Comparison of ENCODE assay signal across 12 cellular contexts in genomic region chr11:18792066-18792591, GRCh38. TPM values are rescaled to one million over a fixed set of nuclear protein-coding genes. Genes with fewer than 3 reads are reported as not detected.
A peak's percentile ranks its signal among the peaks of the same experiment; 100 is the strongest.
DNase-seq lines count a peak whose midpoint lies in the region; TF ChIP-seq lines count a peak whose summit lies in the region.
"Had no signal": no experiment of that assay in that cellular context is flagged by ENCODE, and none has a peak within 500 bp of the region (broad histone marks: within the 10 kb centered on the region; RNA-seq: fewer than 3 reads in every experiment).

No MANE protein-coding gene starts in this region.

- peak overlapping the region; percentile 82 for H3K4me3 Mint-ChIP-seq in nephron progenitor cell
- H3K4me3 Mint-ChIP-seq: CD4-positive, CD25-positive, alpha-beta regulatory T cell had no signal

- H3K27me3 ChIP-seq in right atrium auricular region = no peaks in the 10 kb centered on the region

- TF ChIP-seq CTCF in right atrium auricular region (IDR thresholded peaks at IDR 0.05) = no peak
- no peak for TF ChIP-seq CTCF in nephron progenitor cell (IDR thresholded peaks at IDR 0.05)

- no peak overlapping the region for H3K27ac Mint-ChIP-seq in nephron progenitor cell
- H3K27ac Mint-ChIP-seq: CD4-positive, CD25-positive, alpha-beta regulatory T cell had no signal

- H3K27ac ChIP-seq in right atrium auricular region (no peak overlapping the region), cingulate gyrus (ENCODE audit: low read depth, low read length) (peak overlapping the region; percentile 60), urinary bladder (ENCODE audit: low read depth) (no peak overlapping the region)

- under 1% methylated on average over 34 of the region's 34 CpGs for WGBS in urinary bladder

- peaks cover 88% of the 10 kb centered on the region for H3K27me3 Mint-ChIP-seq in nephron progenitor cell (ENCODE audit: low read depth, poor library complexity)

- H3K4me3 ChIP-seq in right atrium auricular region = peak overlapping the region; percentile 10 to 51
- peak overlapping the region; percentile 19 for H3K4me3 ChIP-seq in urinary bladder (ENCODE audit: low read depth, low read length)

- no peaks in the 10 kb centered on the region for H3K9me3 ChIP-seq in right atrium auricular region

- H3K9me3 Mint-ChIP-seq in nephron progenitor cell = no peaks in the 10 kb centered on the region

- H3K36me3 ChIP-seq in right atrium auricular region = no peaks in the 10 kb centered on the region
- H3K36me3 ChIP-seq in urinary bladder (ENCODE audit: insufficient read depth) = no peaks in the 10 kb centered on the region

- intact Hi-C loops in cardiac septum (cut with DNase I) = no loop called here

- peaks cover 0 to 16% of the 10 kb centered on the region in 2 donors for H3K4me1 ChIP-seq in right atrium auricular region
- H3K4me1 ChIP-seq in urinary bladder (ENCODE audit: insufficient read depth) = peaks cover 8% of the 10 kb centered on the region

- DNase-seq in right atrium auricular region (ENCODE audit: low spot score) (no peak), cardiac septum (ENCODE audit: low spot score) (no peak), nephron progenitor cell (no peak), GOT3 (lab: John Stamatoyannopoulos, UW) (no peak), COR-L47 (lab: John Stamatoyannopoulos, UW) (no peak), UCSD-AML1 (lab: John Stamatoyannopoulos, UW; ENCODE audit: unreplicated experiment) (no peak)
- DNase-seq: CD4-positive, CD25-positive, alpha-beta regulatory T cell had no signal

- H3K36me3 Mint-ChIP-seq in nephron progenitor cell (ENCODE audit: low read depth) = no peaks in the 10 kb centered on the region
- H3K36me3 Mint-ChIP-seq: CD4-positive, CD25-positive, alpha-beta regulatory T cell had no signal

- H3K4me1 Mint-ChIP-seq in nephron progenitor cell = peaks cover 12% of the 10 kb centered on the region

RNA-seq across cellular contexts. Expression of gene PTPN5, which starts 0.5 kb away (rescaled TPM):
- total RNA-seq in right atrium auricular region = 1 to 10 TPM; 1.4 to 5.3 TPM
- 3.8 TPM for total RNA-seq in cardiac septum
- 0.21 TPM for total RNA-seq in urinary bladder
- polyA plus RNA-seq in urinary bladder = 1.3 TPM
- total RNA-seq: activated CD8-positive, alpha-beta memory T cell treated with anti-CD3 and anti-CD28 coated beads for 36 hours; CD4-positive, CD25-positive, alpha-beta regulatory T cell; glomerular endothelial cell; LHCN-M2 had no signal
- polyA plus RNA-seq: CD4-positive, CD25-positive, alpha-beta regulatory T cell had no signal
